Comparison of ENCODE assay signal across 10 cellular contexts in the genomic region with DNA sequence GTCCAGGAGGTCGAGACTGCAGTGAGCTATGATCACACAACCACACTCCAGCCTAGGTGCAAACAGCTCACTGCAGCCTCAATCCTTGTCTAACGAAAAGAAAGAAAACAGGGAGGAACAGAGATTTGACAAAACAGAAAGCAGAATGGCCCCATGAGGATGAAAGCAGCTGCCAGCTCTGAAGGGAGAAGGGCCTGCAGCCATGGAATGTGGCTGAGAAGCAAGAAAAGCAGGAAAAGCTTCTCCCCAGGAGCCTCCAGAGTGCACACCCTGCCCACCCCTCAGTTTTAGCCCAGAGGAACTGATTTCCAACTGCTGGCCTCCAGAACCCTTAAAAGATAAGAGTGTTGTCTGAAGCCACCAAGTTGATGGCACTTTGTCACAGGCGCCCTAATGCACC. TPM values are rescaled to one million over a fixed set of nuclear protein-coding genes. Genes with fewer than 3 reads are reported as not detected.
DNase-seq lines count a peak whose midpoint lies in the region; ATAC-seq and TF ChIP-seq lines count a peak whose summit lies in the region.
"Had no signal": no experiment of that assay in that cellular context is flagged by ENCODE, and none has a peak within 500 bp of the region (broad histone marks: within the 10 kb centered on the region; RNA-seq: fewer than 3 reads in every experiment).

No MANE protein-coding gene starts in this region.

- no peaks in the 10 kb centered on the region for H3K9me3 ChIP-seq in uterus

- no peaks in the 10 kb centered on the region for H3K27me3 ChIP-seq in uterus

- ATAC-seq in GM18505 (IDR thresholded peaks at IDR 0.05; ENCODE audit: unreplicated experiment): no peak
- no peak for ATAC-seq in GM21381 (IDR thresholded peaks at IDR 0.05; ENCODE audit: unreplicated experiment)

- peaks cover 2% of the 10 kb centered on the region for H3K36me3 Mint-ChIP-seq in activated naive CD4-positive, alpha-beta T cell treated with anti-CD3 and anti-CD28 coated beads for 36 hours (ENCODE audit: low read depth)
- H3K36me3 Mint-ChIP-seq in mesothelial cell of epicardium: no peaks in the 10 kb centered on the region

- H3K4me1 Mint-ChIP-seq in activated naive CD4-positive, alpha-beta T cell treated with anti-CD3 and anti-CD28 coated beads for 36 hours (ENCODE audit: low read depth): peaks cover 92% of the 10 kb centered on the region
- peaks cover 86% of the 10 kb centered on the region for H3K4me1 Mint-ChIP-seq in mesothelial cell of epicardium

- H3K27ac Mint-ChIP-seq in activated naive CD4-positive, alpha-beta T cell treated with anti-CD3 and anti-CD28 coated beads for 36 hours: peak overlapping the region; percentile 97
- H3K27ac Mint-ChIP-seq in mesothelial cell of epicardium: peak overlapping the region; percentile 95

- H3K4me3 ChIP-seq in cardiac fibroblast (replicated peaks in 1 of 2; ENCODE audit: low read depth in 2 of 2, low read length in 2 of 2): no peak overlapping the region
- H3K4me3 ChIP-seq in uterus: no peak overlapping the region

- no peaks in the 10 kb centered on the region for H3K36me3 ChIP-seq in uterus

- H3K9me3 Mint-ChIP-seq in activated naive CD4-positive, alpha-beta T cell treated with anti-CD3 and anti-CD28 coated beads for 36 hours: no peaks in the 10 kb centered on the region
- no peaks in the 10 kb centered on the region for H3K9me3 Mint-ChIP-seq in mesothelial cell of epicardium

- CTCF ChIA-PET in activated naive CD4-positive, alpha-beta T cell treated with anti-CD3 and anti-CD28 coated beads for 36 hours (lab: Charles Lee): interaction anchor here (0.6 to 2.8 kb wide), 4 partner anchors 9 to 169 kb away, joined by 3 to 10 read pairs (median 4); a partner anchor contains a TSS

- H3K27ac ChIP-seq in uterus: peak overlapping the region; percentile 48 to 98
- H3K27ac ChIP-seq: C4-2B had no signal

- no peaks in the 10 kb centered on the region for H3K27me3 Mint-ChIP-seq in activated naive CD4-positive, alpha-beta T cell treated with anti-CD3 and anti-CD28 coated beads for 36 hours (ENCODE audit: low read depth)
- H3K27me3 Mint-ChIP-seq in mesothelial cell of epicardium (ENCODE audit: low read depth): no peaks in the 10 kb centered on the region

- DNase-seq in activated naive CD4-positive, alpha-beta T cell treated with anti-CD3 and anti-CD28 coated beads for 36 hours: no peak
- no peak for DNase-seq in activated naive CD4-positive, alpha-beta T cell treated with Interleukin-2 at 50 U/mL for 16 hours
- DNase-seq in cardiac fibroblast (ENCODE audit: low read depth in 2 of 2): peak; percentile 14 to 53
- no peak for DNase-seq in mesothelial cell of epicardium (ENCODE audit: low spot score in 2 of 2, unreplicated experiment in 2 of 2)
- DNase-seq in uterus: no peak
- DNase-seq in NCI-H69 (lab: John Stamatoyannopoulos, UW): no peak
- DNase-seq: midbrain had no signal

- peaks cover 6 to 24% of the 10 kb centered on the region in 2 donors for H3K4me1 ChIP-seq in uterus

- no peak for TF ChIP-seq CTCF in cardiac fibroblast (IDR thresholded peaks at IDR 0.05; ENCODE audit: low read depth, low read length)
- TF ChIP-seq CTCF in mesothelial cell of epicardium (IDR thresholded peaks at IDR 0.05; ENCODE audit: unreplicated experiment): no peak
- no peak for TF ChIP-seq CTCF in uterus (IDR thresholded peaks at IDR 0.05)

- H3K4me3 Mint-ChIP-seq in activated naive CD4-positive, alpha-beta T cell treated with anti-CD3 and anti-CD28 coated beads for 36 hours: peak overlapping the region; percentile 28
- H3K4me3 Mint-ChIP-seq in mesothelial cell of epicardium: no peak overlapping the region

- intact Hi-C loops in activated naive CD4-positive, alpha-beta T cell treated with anti-CD3 and anti-CD28 coated beads for 36 hours (cut with micrococcal nuclease): loop anchor here (5.0 kb wide), 1 partner anchor 201 kb away; no protein-coding TSS in a partner anchor
- intact Hi-C loops in uterus (cut with DNase I; ENCODE audit: low total_unique reads): no loop called here

- TF ChIP-seq POLR2A in uterus (IDR thresholded peaks at IDR 0.05) (no peak), GM18505 (IDR thresholded peaks at IDR 0.05; ENCODE audit: borderline replicate concordance, extremely low read depth, insufficient read depth, insufficient read length) (no peak)

RNA-seq across cellular contexts. Expression of a gene that starts 13.0 kb away (rescaled TPM):
- total RNA-seq in activated naive CD4-positive, alpha-beta T cell treated with anti-CD3 and anti-CD28 coated beads for 36 hours: 10 to 100 TPM; 41.7 to 44.3 TPM
- total RNA-seq in mesothelial cell of epicardium (36.5 to 37.1 TPM (median 36.7 TPM) in 3 replicates), uterus (100 to 1,000 TPM in 2 of 4 donors, 10 to 100 TPM in 2; 91.6 to 159 (median 100) TPM)

RNA-seq across cellular contexts. Expression of a gene that starts 40.1 kb away (rescaled TPM):
- 1 to 10 TPM; 8.0 to 8.5 TPM for total RNA-seq in activated naive CD4-positive, alpha-beta T cell treated with anti-CD3 and anti-CD28 coated beads for 36 hours
- 31.1 to 36.2 TPM (median 36.0 TPM) in 3 replicates for total RNA-seq in mesothelial cell of epicardium
- 10 to 100 TPM; 10.5 to 36.6 (median 23.3) TPM for total RNA-seq in uterus

Comparison
In these comparisons a context has a peak if more than half of its experiments do, and no peak if none do; other contexts are left out.
1. DNase-seq: peak in cardiac fibroblast (2 of 2); none in activated naive CD4-positive, alpha-beta T cell treated with anti-CD3 and anti-CD28 coated beads for 36 hours (single experiment), activated naive CD4-positive, alpha-beta T cell treated with Interleukin-2 at 50 U/mL for 16 hours (single experiment), mesothelial cell of epicardium (0 of 2), uterus (0 of 2) and NCI-H69 (single experiment).